8 cellular contexts compared by ENCODE assay signal in the genomic region with DNA sequence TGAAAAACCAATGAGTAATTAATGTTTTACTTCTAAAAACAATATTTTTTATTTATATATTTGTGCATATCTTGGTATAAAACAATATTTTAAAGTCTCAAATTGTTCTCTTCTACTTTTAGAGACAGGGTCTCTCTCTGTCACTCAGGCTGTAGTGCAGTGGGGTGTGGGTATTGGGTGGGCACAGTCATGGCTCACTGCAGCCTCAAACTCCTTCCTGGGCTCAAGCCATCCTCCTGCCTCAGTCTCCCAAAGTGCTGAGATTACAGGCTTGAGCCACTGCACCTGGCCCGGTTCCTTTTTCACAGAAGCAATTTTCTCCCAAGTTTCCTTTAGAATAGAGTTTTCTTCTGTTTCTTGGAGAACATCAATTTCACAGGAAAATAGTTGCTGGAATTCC.
A peak's percentile ranks its signal among the peaks of the same experiment; 100 is the strongest.
DNase-seq lines count a peak whose midpoint lies in the region; ATAC-seq and TF ChIP-seq lines count a peak whose summit lies in the region.

No MANE protein-coding gene starts in this region.

- peak; percentile 54 for DNase-seq in activated CD8-positive, alpha-beta memory T cell treated with anti-CD3 and anti-CD28 coated beads for 24 hours
- DNase-seq in activated CD8-positive, alpha-beta memory T cell treated with anti-CD3 and anti-CD28 coated beads, Interleukin-2, amount 50 U/mL, for 4 hours, result no peak
- DNase-seq in activated CD8-positive, alpha-beta memory T cell treated with anti-CD3 and anti-CD28 coated beads, Interleukin-2, amount 50 U/mL, for 48 hours, result peak; percentile 44
- no peak for DNase-seq in fibroblast of villous mesenchyme (ENCODE audit: low read depth)
- no peak for DNase-seq in stimulated activated naive CD8-positive, alpha-beta T cell treated with anti-CD3 and anti-CD28 coated beads, Interleukin-15, amount 100 ng/mL, for 72 hours
- no peak for DNase-seq in NCI-H2227 (lab: John Stamatoyannopoulos, UW; ENCODE audit: unreplicated experiment)

- H3K4me3 ChIP-seq in fibroblast of villous mesenchyme (ENCODE audit: low read depth, low read length), result peak overlapping the region; percentile 57

- peak overlapping the region; percentile 96 for H3K27ac Mint-ChIP-seq in stimulated activated naive CD8-positive, alpha-beta T cell treated with anti-CD3 and anti-CD28 coated beads, Interleukin-15, amount 100 ng/mL, for 72 hours

- ATAC-seq in stimulated activated naive CD8-positive, alpha-beta T cell treated with anti-CD3 and anti-CD28 coated beads, Interleukin-15, amount 100 ng/mL, for 72 hours, result no peak
- no peak for ATAC-seq in HG03135 (IDR thresholded peaks at IDR 0.05; ENCODE audit: unreplicated experiment)
- no peak for ATAC-seq in GM21390 (IDR thresholded peaks at IDR 0.05; ENCODE audit: unreplicated experiment)

- peaks cover 29% of the 10 kb centered on the region for H3K4me1 Mint-ChIP-seq in stimulated activated naive CD8-positive, alpha-beta T cell treated with anti-CD3 and anti-CD28 coated beads, Interleukin-15, amount 100 ng/mL, for 72 hours

- H3K9me3 Mint-ChIP-seq in stimulated activated naive CD8-positive, alpha-beta T cell treated with anti-CD3 and anti-CD28 coated beads, Interleukin-15, amount 100 ng/mL, for 72 hours, result no peaks in the 10 kb centered on the region

- no peak for TF ChIP-seq CTCF in fibroblast of villous mesenchyme (IDR thresholded peaks at IDR 0.05; ENCODE audit: insufficient read depth, low read depth, low read length)

- H3K27me3 Mint-ChIP-seq in stimulated activated naive CD8-positive, alpha-beta T cell treated with anti-CD3 and anti-CD28 coated beads, Interleukin-15, amount 100 ng/mL, for 72 hours, result peaks cover 8% of the 10 kb centered on the region

- H3K4me3 Mint-ChIP-seq in stimulated activated naive CD8-positive, alpha-beta T cell treated with anti-CD3 and anti-CD28 coated beads, Interleukin-15, amount 100 ng/mL, for 72 hours, result peak overlapping the region; percentile 82 to 85

Comparison
In these comparisons a context has a peak if more than half of its experiments do, and no peak if none do; other contexts are left out.
1. DNase-seq: peak in activated CD8-positive, alpha-beta memory T cell treated with anti-CD3 and anti-CD28 coated beads for 24 hours (single experiment) and activated CD8-positive, alpha-beta memory T cell treated with anti-CD3 and anti-CD28 coated beads, Interleukin-2, amount 50 U/mL, for 48 hours (single experiment); none in activated CD8-positive, alpha-beta memory T cell treated with anti-CD3 and anti-CD28 coated beads, Interleukin-2, amount 50 U/mL, for 4 hours (single experiment), fibroblast of villous mesenchyme (single experiment), stimulated activated naive CD8-positive, alpha-beta T cell treated with anti-CD3 and anti-CD28 coated beads, Interleukin-15, amount 100 ng/mL, for 72 hours (0 of 2) and NCI-H2227 (single experiment).